Comparison of ENCODE assay signal across 1 cellular context in the genomic region with DNA sequence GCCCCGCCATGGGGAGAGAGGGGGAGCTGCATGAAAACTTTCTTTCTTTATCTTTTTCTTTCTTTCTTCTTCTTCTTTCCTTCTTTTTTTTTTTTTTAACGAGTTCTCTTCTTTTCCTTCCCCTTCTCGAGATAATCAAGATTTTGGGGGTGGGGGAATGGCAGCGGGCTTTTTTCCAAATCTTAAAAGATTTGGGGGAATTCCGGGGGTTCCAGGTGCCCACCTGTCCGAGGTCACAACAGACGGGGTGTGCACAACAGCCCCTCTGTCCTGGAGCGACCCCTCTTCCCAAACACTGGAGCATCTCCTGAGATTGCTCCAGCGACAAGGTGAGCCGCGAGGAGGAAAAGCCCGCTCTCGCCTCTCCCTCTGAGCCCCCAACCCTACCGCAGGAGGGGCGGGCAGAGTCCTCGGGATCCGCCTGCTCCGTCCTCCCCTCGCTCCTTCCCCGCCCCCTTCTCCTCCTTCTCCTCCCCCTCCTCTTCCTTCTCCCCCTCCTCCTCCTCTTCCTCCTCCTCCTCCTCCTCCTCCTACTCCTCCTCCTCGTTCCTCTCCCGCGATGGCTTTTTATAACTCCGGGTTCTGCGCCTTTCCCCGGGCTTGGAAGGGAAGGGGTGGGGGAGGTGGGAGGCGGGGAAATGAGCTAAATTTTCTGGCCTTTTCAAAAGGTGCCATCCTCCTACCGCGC.
TF ChIP-seq lines count a peak whose summit lies in the region.

No MANE protein-coding gene starts in this region.

TF ChIP-seq in GM23338, 12 proteins besides CTCF, POLR2A, EP300 and RAD21 (continued from another document):
- TF ChIP-seq, protein P1, sequence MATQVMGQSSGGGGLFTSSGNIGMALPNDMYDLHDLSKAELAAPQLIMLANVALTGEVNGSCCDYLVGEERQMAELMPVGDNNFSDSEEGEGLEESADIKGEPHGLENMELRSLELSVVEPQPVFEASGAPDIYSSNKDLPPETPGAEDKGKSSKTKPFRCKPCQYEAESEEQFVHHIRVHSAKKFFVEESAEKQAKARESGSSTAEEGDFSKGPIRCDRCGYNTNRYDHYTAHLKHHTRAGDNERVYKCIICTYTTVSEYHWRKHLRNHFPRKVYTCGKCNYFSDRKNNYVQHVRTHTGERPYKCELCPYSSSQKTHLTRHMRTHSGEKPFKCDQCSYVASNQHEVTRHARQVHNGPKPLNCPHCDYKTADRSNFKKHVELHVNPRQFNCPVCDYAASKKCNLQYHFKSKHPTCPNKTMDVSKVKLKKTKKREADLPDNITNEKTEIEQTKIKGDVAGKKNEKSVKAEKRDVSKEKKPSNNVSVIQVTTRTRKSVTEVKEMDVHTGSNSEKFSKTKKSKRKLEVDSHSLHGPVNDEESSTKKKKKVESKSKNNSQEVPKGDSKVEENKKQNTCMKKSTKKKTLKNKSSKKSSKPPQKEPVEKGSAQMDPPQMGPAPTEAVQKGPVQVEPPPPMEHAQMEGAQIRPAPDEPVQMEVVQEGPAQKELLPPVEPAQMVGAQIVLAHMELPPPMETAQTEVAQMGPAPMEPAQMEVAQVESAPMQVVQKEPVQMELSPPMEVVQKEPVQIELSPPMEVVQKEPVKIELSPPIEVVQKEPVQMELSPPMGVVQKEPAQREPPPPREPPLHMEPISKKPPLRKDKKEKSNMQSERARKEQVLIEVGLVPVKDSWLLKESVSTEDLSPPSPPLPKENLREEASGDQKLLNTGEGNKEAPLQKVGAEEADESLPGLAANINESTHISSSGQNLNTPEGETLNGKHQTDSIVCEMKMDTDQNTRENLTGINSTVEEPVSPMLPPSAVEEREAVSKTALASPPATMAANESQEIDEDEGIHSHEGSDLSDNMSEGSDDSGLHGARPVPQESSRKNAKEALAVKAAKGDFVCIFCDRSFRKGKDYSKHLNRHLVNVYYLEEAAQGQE (IDR thresholded peaks at IDR 0.05; ENCODE audit: unreplicated experiment) = no peak
- TF ChIP-seq ZNF114 (CRISPR knock-in tag; IDR thresholded peaks at IDR 0.05) (no peak), NANOG (IDR thresholded peaks at IDR 0.05; ENCODE audit: borderline replicate concordance) (no peak), EZH2phosphoT487 (IDR thresholded peaks at IDR 0.05; ENCODE audit: unreplicated experiment) (no peak), POLR2AphosphoS5 (IDR thresholded peaks at IDR 0.05; ENCODE audit: low read depth) (no peak), STAT1 (IDR thresholded peaks at IDR 0.05; ENCODE audit: unreplicated experiment) (no peak), EZH2 (IDR thresholded peaks at IDR 0.05; ENCODE audit: low read depth, unreplicated experiment) (no peak), CREB1 (CRISPR knock-in tag; IDR thresholded peaks at IDR 0.05; ENCODE audit: low read depth) (no peak), ZNF331 (CRISPR knock-in tag; IDR thresholded peaks at IDR 0.05; ENCODE audit: low read depth) (no peak)
- TF ChIP-seq, protein P2, sequence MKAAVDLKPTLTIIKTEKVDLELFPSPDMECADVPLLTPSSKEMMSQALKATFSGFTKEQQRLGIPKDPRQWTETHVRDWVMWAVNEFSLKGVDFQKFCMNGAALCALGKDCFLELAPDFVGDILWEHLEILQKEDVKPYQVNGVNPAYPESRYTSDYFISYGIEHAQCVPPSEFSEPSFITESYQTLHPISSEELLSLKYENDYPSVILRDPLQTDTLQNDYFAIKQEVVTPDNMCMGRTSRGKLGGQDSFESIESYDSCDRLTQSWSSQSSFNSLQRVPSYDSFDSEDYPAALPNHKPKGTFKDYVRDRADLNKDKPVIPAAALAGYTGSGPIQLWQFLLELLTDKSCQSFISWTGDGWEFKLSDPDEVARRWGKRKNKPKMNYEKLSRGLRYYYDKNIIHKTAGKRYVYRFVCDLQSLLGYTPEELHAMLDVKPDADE (IDR thresholded peaks at IDR 0.05) = no peak
- TF ChIP-seq, protein P3, sequence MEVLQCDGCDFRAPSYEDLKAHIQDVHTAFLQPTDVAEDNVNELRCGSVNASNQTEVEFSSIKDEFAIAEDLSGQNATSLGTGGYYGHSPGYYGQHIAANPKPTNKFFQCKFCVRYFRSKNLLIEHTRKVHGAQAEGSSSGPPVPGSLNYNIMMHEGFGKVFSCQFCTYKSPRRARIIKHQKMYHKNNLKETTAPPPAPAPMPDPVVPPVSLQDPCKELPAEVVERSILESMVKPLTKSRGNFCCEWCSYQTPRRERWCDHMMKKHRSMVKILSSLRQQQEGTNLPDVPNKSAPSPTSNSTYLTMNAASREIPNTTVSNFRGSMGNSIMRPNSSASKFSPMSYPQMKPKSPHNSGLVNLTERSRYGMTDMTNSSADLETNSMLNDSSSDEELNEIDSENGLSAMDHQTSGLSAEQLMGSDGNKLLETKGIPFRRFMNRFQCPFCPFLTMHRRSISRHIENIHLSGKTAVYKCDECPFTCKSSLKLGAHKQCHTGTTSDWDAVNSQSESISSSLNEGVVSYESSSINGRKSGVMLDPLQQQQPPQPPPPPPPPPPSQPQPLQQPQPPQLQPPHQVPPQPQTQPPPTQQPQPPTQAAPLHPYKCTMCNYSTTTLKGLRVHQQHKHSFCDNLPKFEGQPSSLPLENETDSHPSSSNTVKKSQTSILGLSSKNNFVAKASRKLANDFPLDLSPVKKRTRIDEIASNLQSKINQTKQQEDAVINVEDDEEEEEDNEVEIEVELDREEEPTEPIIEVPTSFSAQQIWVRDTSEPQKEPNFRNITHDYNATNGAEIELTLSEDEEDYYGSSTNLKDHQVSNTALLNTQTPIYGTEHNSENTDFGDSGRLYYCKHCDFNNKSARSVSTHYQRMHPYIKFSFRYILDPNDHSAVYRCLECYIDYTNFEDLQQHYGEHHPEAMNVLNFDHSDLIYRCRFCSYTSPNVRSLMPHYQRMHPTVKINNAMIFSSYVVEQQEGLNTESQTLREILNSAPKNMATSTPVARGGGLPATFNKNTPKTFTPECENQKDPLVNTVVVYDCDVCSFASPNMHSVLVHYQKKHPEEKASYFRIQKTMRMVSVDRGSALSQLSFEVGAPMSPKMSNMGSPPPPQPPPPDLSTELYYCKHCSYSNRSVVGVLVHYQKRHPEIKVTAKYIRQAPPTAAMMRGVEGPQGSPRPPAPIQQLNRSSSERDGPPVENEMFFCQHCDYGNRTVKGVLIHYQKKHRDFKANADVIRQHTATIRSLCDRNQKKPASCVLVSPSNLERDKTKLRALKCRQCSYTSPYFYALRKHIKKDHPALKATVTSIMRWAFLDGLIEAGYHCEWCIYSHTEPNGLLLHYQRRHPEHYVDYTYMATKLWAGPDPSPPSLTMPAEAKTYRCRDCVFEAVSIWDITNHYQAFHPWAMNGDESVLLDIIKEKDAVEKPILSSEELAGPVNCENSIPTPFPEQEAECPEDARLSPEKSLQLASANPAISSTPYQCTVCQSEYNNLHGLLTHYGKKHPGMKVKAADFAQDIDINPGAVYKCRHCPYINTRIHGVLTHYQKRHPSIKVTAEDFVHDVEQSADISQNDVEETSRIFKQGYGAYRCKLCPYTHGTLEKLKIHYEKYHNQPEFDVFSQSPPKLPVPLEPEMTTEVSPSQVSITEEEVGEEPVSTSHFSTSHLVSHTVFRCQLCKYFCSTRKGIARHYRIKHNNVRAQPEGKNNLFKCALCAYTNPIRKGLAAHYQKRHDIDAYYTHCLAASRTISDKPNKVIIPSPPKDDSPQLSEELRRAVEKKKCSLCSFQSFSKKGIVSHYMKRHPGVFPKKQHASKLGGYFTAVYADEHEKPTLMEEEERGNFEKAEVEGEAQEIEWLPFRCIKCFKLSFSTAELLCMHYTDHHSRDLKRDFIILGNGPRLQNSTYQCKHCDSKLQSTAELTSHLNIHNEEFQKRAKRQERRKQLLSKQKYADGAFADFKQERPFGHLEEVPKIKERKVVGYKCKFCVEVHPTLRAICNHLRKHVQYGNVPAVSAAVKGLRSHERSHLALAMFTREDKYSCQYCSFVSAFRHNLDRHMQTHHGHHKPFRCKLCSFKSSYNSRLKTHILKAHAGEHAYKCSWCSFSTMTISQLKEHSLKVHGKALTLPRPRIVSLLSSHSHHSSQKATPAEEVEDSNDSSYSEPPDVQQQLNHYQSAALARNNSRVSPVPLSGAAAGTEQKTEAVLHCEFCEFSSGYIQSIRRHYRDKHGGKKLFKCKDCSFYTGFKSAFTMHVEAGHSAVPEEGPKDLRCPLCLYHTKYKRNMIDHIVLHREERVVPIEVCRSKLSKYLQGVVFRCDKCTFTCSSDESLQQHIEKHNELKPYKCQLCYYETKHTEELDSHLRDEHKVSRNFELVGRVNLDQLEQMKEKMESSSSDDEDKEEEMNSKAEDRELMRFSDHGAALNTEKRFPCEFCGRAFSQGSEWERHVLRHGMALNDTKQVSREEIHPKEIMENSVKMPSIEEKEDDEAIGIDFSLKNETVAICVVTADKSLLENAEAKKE (CRISPR knock-in tag; IDR thresholded peaks at IDR 0.05) = no peak
